ENCODE assay signal across 13 cellular contexts in genomic region chr1:116919802-116920201, GRCh38. TPM values are rescaled to one million over a fixed set of nuclear protein-coding genes. Genes with fewer than 3 reads are reported as not detected.
A peak's percentile ranks its signal among the peaks of the same experiment; 100 is the strongest.
DNase-seq lines count a peak whose midpoint lies in the region; TF ChIP-seq lines count a peak whose summit lies in the region.
"Had no signal": no experiment of that assay in that cellular context is flagged by ENCODE, and none has a peak within 500 bp of the region (broad histone marks: within the 10 kb centered on the region; RNA-seq: fewer than 3 reads in every experiment).

No MANE protein-coding gene starts in this region.

- WGBS in adrenal gland, 4 donors = 57 to 87% (median 76%) methylated on average over 1 to 2 of the region's 2 CpGs

- H3K36me3 ChIP-seq in adrenal gland (replicated peaks in 1 of 2) = no peaks in the 10 kb centered on the region
- H3K36me3 ChIP-seq: stomach had no signal

- peaks cover 41 to 56% of the 10 kb centered on the region in 2 donors for H3K4me1 ChIP-seq in adrenal gland (replicated peaks in 1 of 2)

- H3K27me3 ChIP-seq in adrenal gland = no peaks in the 10 kb centered on the region
- H3K27me3 ChIP-seq: stomach had no signal

- TF ChIP-seq POLR2A in adrenal gland (IDR thresholded peaks at IDR 0.05) = no peak

- intact Hi-C loops in adrenal gland (cut with DNase I) = loop anchor here in 1 of 2 donors (10.0 kb wide), 2 partner anchors 65 to 135 kb away; no protein-coding TSS in a partner anchor

- DNase-seq in Daoy (ENCODE audit: low read depth) (peak; percentile 43), NCI-H146 (lab: John Stamatoyannopoulos, UW) (peak; percentile 46), adrenal gland (peak in 3 of 7 donors; percentile 32 to 60 (median 45)), mucosa of gallbladder (ENCODE audit: low spot score) (peak; percentile 25), pons (ENCODE audit: low spot score) (no peak)
- no peak for DNase-seq in stimulated activated CD4-positive, alpha-beta T cell treated with anti-CD3 and anti-CD28 coated beads, Interleukin-12 subunit alpha, Interleukin-12 subunit beta, amount 100 ng/mL, for 4 hours
- no peak for DNase-seq in stimulated activated CD8-positive, alpha-beta memory T cell treated with anti-CD3 and anti-CD28 coated beads, Interleukin-4, amount 100 ng/mL, for 48 hours
- DNase-seq: activated CD4-positive, alpha-beta T cell treated with anti-CD3 and anti-CD28 coated beads, Interleukin-2, amount 50 U/mL, for 1 hour; HCEC 1CT; NCI-H2227 treated with DMSO at 0.1 percent for 48 hours; stimulated activated CD4-positive, alpha-beta T cell treated with anti-CD3 and anti-CD28 coated beads, Interleukin-1b, Interleukin-23, amount 100 ng/mL, for 48 hours; stomach had no signal

- peak overlapping the region in 3 of 5 donors; percentile 51 to 77 (median 62) for H3K27ac ChIP-seq in adrenal gland
- H3K27ac ChIP-seq: stomach had no signal

- no peak overlapping the region for H3K4me3 ChIP-seq in adrenal gland
- H3K4me3 ChIP-seq: stomach had no signal

- no peaks in the 10 kb centered on the region for H3K9me3 ChIP-seq in adrenal gland (replicated peaks in 1 of 3)
- H3K9me3 ChIP-seq: stomach had no signal

- TF ChIP-seq CTCF in adrenal gland (IDR thresholded peaks at IDR 0.05) = no peak

RNA-seq across cellular contexts. Expression of gene PTGFRN, which starts 10.1 kb away (rescaled TPM):
- 177 and 219 TPM in 2 replicates for total RNA-seq in Daoy (2014; rRNA removed; shearing (Covaris generic))
- total RNA-seq in adrenal gland = 100 to 1,000 TPM in 3 of 8 donors, 10 to 100 TPM in 5; 63.8 to 173 (median 69.1) TPM
- 10 to 100 TPM; 63.3 to 68.7 (median 64.6) TPM for polyA plus RNA-seq in adrenal gland
- total RNA-seq in mucosa of gallbladder = 93.6 TPM
- polyA plus RNA-seq: IgD-negative memory B cell had no signal

Comparison
In these comparisons a context has a peak if more than half of its experiments do, and no peak if none do; other contexts are left out.
1. DNase-seq: peak in Daoy (single experiment), NCI-H146 (single experiment) and mucosa of gallbladder (single experiment); none in stimulated activated CD4-positive, alpha-beta T cell treated with anti-CD3 and anti-CD28 coated beads, Interleukin-12 subunit alpha, Interleukin-12 subunit beta, amount 100 ng/mL, for 4 hours (single experiment), pons (single experiment) and stimulated activated CD8-positive, alpha-beta memory T cell treated with anti-CD3 and anti-CD28 coated beads, Interleukin-4, amount 100 ng/mL, for 48 hours (single experiment).